Comparison of ENCODE assay signal across 1 cellular context in genomic region chr9:21854119-21854518, GRCh38.
TF ChIP-seq lines count a peak whose summit lies in the region.

No MANE protein-coding gene starts in this region.

TF ChIP-seq in liver, 16 proteins besides CTCF, POLR2A, EP300 and RAD21 (continued from another document):
- TF ChIP-seq SP1 (IDR thresholded peaks at IDR 0.05): no peak
- no peak for TF ChIP-seq YY1 (IDR thresholded peaks at IDR 0.05)
- no peak for TF ChIP-seq ATF3 (IDR thresholded peaks at IDR 0.05)
- TF ChIP-seq TAF1 (conservative IDR thresholded peaks at IDR 0.05): no peak
- TF ChIP-seq REST (IDR thresholded peaks at IDR 0.05): no peak
- no peak for TF ChIP-seq GABPA (IDR thresholded peaks at IDR 0.05 in 1 of 2, conservative IDR thresholded peaks at IDR 0.05 in 1 of 2)
- TF ChIP-seq HNF4A (conservative IDR thresholded peaks at IDR 0.05): no peak
